ENCODE assay signal across 18 cellular contexts in the genomic region with DNA sequence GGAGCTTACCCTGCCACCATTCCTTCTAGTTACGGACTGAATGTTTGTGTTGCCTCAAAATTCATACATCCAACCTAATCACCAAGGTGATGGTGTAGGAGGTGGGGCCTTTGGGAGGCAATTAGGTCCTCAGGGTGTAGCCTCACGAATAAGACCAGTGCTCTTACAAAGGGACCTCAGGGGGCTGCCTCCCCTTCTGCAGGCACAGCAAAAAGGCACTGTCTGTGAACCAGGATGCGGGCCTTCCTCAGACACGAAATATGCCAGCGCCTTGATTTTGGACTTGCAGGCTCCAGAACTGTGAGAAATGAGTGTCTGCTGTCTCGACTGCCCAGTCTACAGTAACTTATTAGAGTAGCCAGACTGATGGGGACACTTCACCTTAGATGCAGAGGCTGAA.
DNase-seq lines count a peak whose midpoint lies in the region; ATAC-seq and TF ChIP-seq lines count a peak whose summit lies in the region.
"Had no signal": no experiment of that assay in that cellular context is flagged by ENCODE, and none has a peak within 500 bp of the region (broad histone marks: within the 10 kb centered on the region; RNA-seq: fewer than 3 reads in every experiment).

No MANE protein-coding gene starts in this region.

- no peaks in the 10 kb centered on the region for H3F3A ChIP-seq in PC-9 (ENCODE audit: insufficient read depth, low read depth)

- no peaks in the 10 kb centered on the region for H3K9me3 Mint-ChIP-seq in activated B cell treated with CpG ODN at 0.5 μM for 24 hours
- H3K9me3 Mint-ChIP-seq: CD4-positive, alpha-beta memory T cell had no signal

- H3K9me3 ChIP-seq in gastroesophageal sphincter (no peaks in the 10 kb centered on the region), PC-9 (ENCODE audit: insufficient read depth, low read depth) (no peaks in the 10 kb centered on the region)
- H3K9me3 ChIP-seq: BLaER1 had no signal

- H3K79me2 ChIP-seq in PC-9 (ENCODE audit: low read depth) = no peaks in the 10 kb centered on the region

- H3K4me3 ChIP-seq in gastroesophageal sphincter (no peak overlapping the region), PC-9 (no peak overlapping the region)
- H3K4me3 ChIP-seq: BLaER1 had no signal

- POLR2A ChIA-PET in activated B cell treated with CpG ODN at 0.5 μM for 24 hours (lab: Charles Lee) = no interaction called here
- POLR2A ChIA-PET in PC-9 (lab: Charles Lee; ENCODE audit: unreplicated experiment) = no interaction called here

- CTCF ChIA-PET in activated B cell treated with CpG ODN at 0.5 μM for 24 hours (lab: Charles Lee) = no interaction called here
- CTCF ChIA-PET in PC-9 (lab: Charles Lee) = no interaction called here

- ATAC-seq in activated B cell treated with CpG ODN at 0.5 μM for 24 hours (ENCODE audit: low read depth) = no peak
- ATAC-seq in sciatic nerve = no peak
- no peak for ATAC-seq in gastroesophageal sphincter
- ATAC-seq: HCT116 had no signal

- H3K27me3 Mint-ChIP-seq in activated B cell treated with CpG ODN at 0.5 μM for 24 hours = peaks cover 10% of the 10 kb centered on the region
- H3K27me3 Mint-ChIP-seq: CD4-positive, alpha-beta memory T cell had no signal

- no peak overlapping the region for H3K27ac ChIP-seq in gastroesophageal sphincter
- H3K27ac ChIP-seq in PC-9 = no peak overlapping the region
- H3K27ac ChIP-seq: BLaER1 had no signal

- H3K9me2 ChIP-seq in PC-9 (ENCODE audit: insufficient read depth) = no peaks in the 10 kb centered on the region

- no peak for TF ChIP-seq POLR2A in gastroesophageal sphincter (IDR thresholded peaks at IDR 0.05)

- H3K4me3 Mint-ChIP-seq in activated B cell treated with CpG ODN at 0.5 μM for 24 hours = no peak overlapping the region
- H3K4me3 Mint-ChIP-seq: CD14-positive monocyte; CD4-positive, alpha-beta memory T cell; HFFc6 had no signal

- 80 to 100% methylated on average over 1 to 2 of the region's 6 CpGs for WGBS in gastroesophageal sphincter (ENCODE audit: low coverage in 1 of 2), 2 donors

- H3K4me1 ChIP-seq in gastroesophageal sphincter = no peaks in the 10 kb centered on the region
- H3K4me1 ChIP-seq in PC-9 (replicated peaks; ENCODE audit: insufficient read depth) = no peaks in the 10 kb centered on the region

- H3K36me3 ChIP-seq in gastroesophageal sphincter = no peaks in the 10 kb centered on the region
- H3K36me3 ChIP-seq in PC-9 (ENCODE audit: low read depth) = no peaks in the 10 kb centered on the region
- H3K36me3 ChIP-seq: BLaER1 had no signal

- TF ChIP-seq CTCF in activated B cell treated with CpG ODN at 0.5 μM for 24 hours (IDR thresholded peaks at IDR 0.05) (no peak), gastroesophageal sphincter (IDR thresholded peaks at IDR 0.05) (no peak), PC-9 (conservative IDR thresholded peaks at IDR 0.05) (no peak)

- no peak overlapping the region for H3K27ac Mint-ChIP-seq in activated B cell treated with CpG ODN at 0.5 μM for 24 hours
- H3K27ac Mint-ChIP-seq: CD14-positive monocyte, HFFc6 had no signal

- peak; percentile 13 for DNase-seq in activated effector memory CD4-positive, alpha-beta T cell treated with anti-CD3 and anti-CD28 coated beads, Interleukin-2, amount 50 U/mL, for 16 hours
- DNase-seq in activated effector memory CD4-positive, alpha-beta T cell treated with Interleukin-2 at 50 U/mL for 16 hours = no peak
- DNase-seq in activated B cell treated with CpG ODN at 0.5 μM for 24 hours (peak; percentile 3), sciatic nerve (ENCODE audit: low spot score) (peak; percentile 19), PC-9 (no peak)
- no peak for DNase-seq in stimulated activated CD4-positive, alpha-beta T cell treated with anti-CD3 and anti-CD28 coated beads, Interleukin-2, amount 100 ng/mL, for 48 hours
- DNase-seq: 8988T; CD4-positive, alpha-beta memory T cell; DMS153; DMS79; GF-D8; GOT3; H7; HFFc6 had no signal

- no peaks in the 10 kb centered on the region for H4K20me1 ChIP-seq in PC-9 (ENCODE audit: insufficient read depth)
- H4K20me1 ChIP-seq: BLaER1 had no signal

- no peak overlapping the region for H2AFZ ChIP-seq in PC-9

- no peaks in the 10 kb centered on the region for H3K4me1 Mint-ChIP-seq in activated B cell treated with CpG ODN at 0.5 μM for 24 hours

- BruUV-seq in PC-9 (replicated peaks; lab: Mats Ljungman, UMichigan) = no TSS peak

- H3K27me3 ChIP-seq in gastroesophageal sphincter = peaks cover 3% of the 10 kb centered on the region
- H3K27me3 ChIP-seq in PC-9 (ENCODE audit: insufficient read depth, low read depth) = peaks cover 98% of the 10 kb centered on the region
- H3K27me3 ChIP-seq: BLaER1 had no signal

- intact Hi-C loops in activated B cell treated with CpG ODN at 0.5 μM for 24 hours (cut with micrococcal nuclease) (no loop called here), sciatic nerve (cut with DNase I) (no loop called here), PC-9 (cut with micrococcal nuclease; ENCODE audit: unreplicated experiment) (no loop called here)

- H3K36me3 Mint-ChIP-seq in activated B cell treated with CpG ODN at 0.5 μM for 24 hours (ENCODE audit: low read depth) = no peaks in the 10 kb centered on the region
- H3K36me3 Mint-ChIP-seq: CD14-positive monocyte; CD4-positive, alpha-beta memory T cell had no signal

- no peak overlapping the region for H3K4me2 ChIP-seq in PC-9
- H3K4me2 ChIP-seq: BLaER1 had no signal

- TF ChIP-seq EP300 in gastroesophageal sphincter (IDR thresholded peaks at IDR 0.05) = no peak

Comparison
In these comparisons a context has a peak if more than half of its experiments do, and no peak if none do; other contexts are left out.
1. DNase-seq: peak in activated effector memory CD4-positive, alpha-beta T cell treated with anti-CD3 and anti-CD28 coated beads, Interleukin-2, amount 50 U/mL, for 16 hours (single experiment), activated B cell treated with CpG ODN at 0.5 μM for 24 hours (single experiment) and sciatic nerve (single experiment); none in activated effector memory CD4-positive, alpha-beta T cell treated with Interleukin-2 at 50 U/mL for 16 hours (single experiment), PC-9 (0 of 2) and stimulated activated CD4-positive, alpha-beta T cell treated with anti-CD3 and anti-CD28 coated beads, Interleukin-2, amount 100 ng/mL, for 48 hours (0 of 2).